In the genomic region with DNA sequence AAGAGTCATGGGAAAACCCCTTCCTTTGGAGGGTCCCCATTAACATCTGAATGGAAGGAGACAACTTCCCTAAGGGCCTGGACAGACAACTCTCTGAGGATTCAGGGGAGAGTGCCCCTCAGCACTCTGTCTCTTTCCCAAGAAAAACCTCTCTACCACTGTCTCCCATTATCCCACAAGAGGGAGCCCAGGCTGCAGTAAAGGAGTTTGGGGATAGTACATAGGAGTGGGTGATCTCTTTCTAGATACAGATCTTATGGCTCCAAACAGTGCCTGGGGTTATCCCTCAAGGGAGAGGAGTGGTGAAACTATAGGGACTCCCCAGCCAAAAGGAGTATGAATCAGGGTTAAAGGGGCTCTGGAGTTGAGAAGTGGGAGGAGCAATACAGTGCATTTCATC, we compare ENCODE assay signal across 14 cellular contexts. TPM values are rescaled to one million over a fixed set of nuclear protein-coding genes. Genes with fewer than 3 reads are reported as not detected.
DNase-seq lines count a peak whose midpoint lies in the region; ATAC-seq, FAIRE-seq and TF ChIP-seq lines count a peak whose summit lies in the region.
"Had no signal": no experiment of that assay in that cellular context is flagged by ENCODE, and none has a peak within 500 bp of the region (broad histone marks: within the 10 kb centered on the region; RNA-seq: fewer than 3 reads in every experiment).

No MANE protein-coding gene starts in this region.

- H3K9me3 Mint-ChIP-seq in natural killer cell, result no peaks in the 10 kb centered on the region
- H3K9me3 Mint-ChIP-seq: IgD-negative memory B cell had no signal

- POLR2A ChIA-PET in A549 (lab: Yijun Ruan, JAX), result no interaction called here

- H3K27me3 ChIP-seq in WERI-Rb-1 (ENCODE audit: insufficient read depth, low read depth, severe bottlenecking), result no peaks in the 10 kb centered on the region
- H3K27me3 ChIP-seq in iPS-18a (ENCODE audit: control insufficient read depth, insufficient read depth, low read length), result peaks cover 42% of the 10 kb centered on the region
- peaks cover 12% of the 10 kb centered on the region for H3K27me3 ChIP-seq in thyroid gland

- peak; percentile 35 to 61; a peak in 3 of 5 replicates for TF ChIP-seq RAD21 in A549 (conservative IDR thresholded peaks at IDR 0.05 in 1 of 2, IDR thresholded peaks at IDR 0.05 in 1 of 2)

- TF ChIP-seq POLR2A in A549 (IDR thresholded peaks at IDR 0.05; ENCODE audit: low read length) (no peak), thyroid gland (IDR thresholded peaks at IDR 0.05) (no peak)

- H3K9ac ChIP-seq in iPS-18a (ENCODE audit: low read length), result no peak overlapping the region

- H3K27me3 Mint-ChIP-seq in natural killer cell (ENCODE audit: low read depth in 2 of 2), result peaks cover 2 to 8% of the 10 kb centered on the region in 2 donors

- peaks cover 13% of the 10 kb centered on the region for H3K4me1 ChIP-seq in A549
- H3K4me1 ChIP-seq in iPS-18a (ENCODE audit: control insufficient read depth, low read depth, low read length), result peaks cover 53% of the 10 kb centered on the region
- peaks cover 10% of the 10 kb centered on the region in 2 donors for H3K4me1 ChIP-seq in thyroid gland

- H3K4me2 ChIP-seq in A549, result no peak overlapping the region

- peak; percentile 38 for TF ChIP-seq CTCF in A549 (IDR thresholded peaks at IDR 0.05)
- TF ChIP-seq CTCF in GM10266 (IDR thresholded peaks at IDR 0.05; ENCODE audit: control insufficient read depth, insufficient read depth, low read depth, missing control alignments), result no peak
- TF ChIP-seq CTCF in WERI-Rb-1 (IDR thresholded peaks at IDR 0.05; ENCODE audit: low read depth, low read length), result peak; percentile 38
- no peak for TF ChIP-seq CTCF in thyroid gland (IDR thresholded peaks at IDR 0.05)
- TF ChIP-seq CTCF in natural killer cell (IDR thresholded peaks at IDR 0.05), result no peak

- no peak for DNase-seq in A549 (ENCODE audit: low read depth in 1 of 2, low spot score in 1 of 2)
- peak; percentile 33 for DNase-seq in GM10266 (ENCODE audit: extremely low spot score)
- no peak for DNase-seq in WERI-Rb-1
- no peak for DNase-seq in H4 (ENCODE audit: low spot score)
- no peak for DNase-seq in nucleus accumbens (lab: John Stamatoyannopoulos, UW)
- DNase-seq in thyroid gland, result no peak
- DNase-seq in natural killer cell, result no peak
- DNase-seq: activated effector memory CD4-positive, alpha-beta T cell treated with anti-CD3 and anti-CD28 coated beads, Interleukin-2, amount 50 U/mL, for 16 hours; DMS79 treated with DMSO at 0.1 percent for 48 hours had no signal

- no peak overlapping the region for H3K27ac Mint-ChIP-seq in natural killer cell

- H3K4me3 ChIP-seq in A549 (no peak overlapping the region), WERI-Rb-1 (ENCODE audit: low read depth, low read length) (no peak overlapping the region), iPS-18a (ENCODE audit: low read length) (peak overlapping the region; percentile 41), thyroid gland (replicated peaks in 1 of 3) (no peak overlapping the region)
- H3K4me3 ChIP-seq: suprapubic skin had no signal

- H3K27ac ChIP-seq in A549 (no peak overlapping the region), WERI-Rb-1 (no peak overlapping the region), iPS-18a (ENCODE audit: low read length) (peak overlapping the region; percentile 87), thyroid gland (no peak overlapping the region)
- H3K27ac ChIP-seq: suprapubic skin had no signal

- CTCF ChIA-PET in A549 (lab: Yijun Ruan, JAX), result interaction anchor here (0.8 to 77.5 kb wide), 5 partner anchors 11 to 123 kb away, joined by 3 to 2584 read pairs (median 3); partner anchors contain the start of genes ARF3, DDN, FKBP11 and PRKAG1

- no peaks in the 10 kb centered on the region for H3K36me3 Mint-ChIP-seq in natural killer cell
- H3K36me3 Mint-ChIP-seq: IgD-negative memory B cell had no signal

- H3K9me3 ChIP-seq in A549 (no peaks in the 10 kb centered on the region), WERI-Rb-1 (ENCODE audit: severe bottlenecking) (no peaks in the 10 kb centered on the region), iPS-18a (ENCODE audit: control insufficient read depth, low read depth, low read length) (no peaks in the 10 kb centered on the region), thyroid gland (no peaks in the 10 kb centered on the region)
- H3K9me3 ChIP-seq: suprapubic skin had no signal

- H3K4me3 Mint-ChIP-seq in natural killer cell, result no peak overlapping the region
- H3K4me3 Mint-ChIP-seq: IgD-negative memory B cell had no signal

- ATAC-seq in A549 (peak; percentile 83 to 84), natural killer cell (no peak)

- no peak for FAIRE-seq in A549 (lab: Jason Lieb, UNC)

- intact Hi-C loops in thyroid gland (cut with DNase I) (no loop called here), natural killer cell (cut with micrococcal nuclease) (no loop called here)

- H3K36me3 ChIP-seq in WERI-Rb-1 (no peaks in the 10 kb centered on the region), iPS-18a (ENCODE audit: control insufficient read depth, low read depth, low read length) (no peaks in the 10 kb centered on the region), thyroid gland (no peaks in the 10 kb centered on the region)
- H3K36me3 ChIP-seq: suprapubic skin had no signal

- H3K4me1 Mint-ChIP-seq in natural killer cell, result peaks cover 4 to 10% of the 10 kb centered on the region in 2 donors

- TF ChIP-seq EP300 in A549 (IDR thresholded peaks at IDR 0.05), result no peak

TF ChIP-seq in A549, 52 proteins besides CTCF, POLR2A, EP300 and RAD21:
- no peak for TF ChIP-seq POLR2AphosphoS2 (conservative IDR thresholded peaks at IDR 0.05; ENCODE audit: low read length)
- peak; percentile 25; the same call in 1 of the 3 replicates for TF ChIP-seq SMC3 (IDR thresholded peaks at IDR 0.05)
TF ChIP-seq in A549: peak in this region for 1.

RNA-seq across cellular contexts. Expression of gene WNT10B, which starts 6.1 kb away (rescaled TPM):
- 1.8 and 2.0 TPM in 2 replicates for polyA plus RNA-seq in A549 (2011; rRNA removed)
- 3.0 and 3.5 TPM in 2 replicates for polyA plus RNA-seq in A549 (2012; cell fraction: cytosol; rRNA removed)
- polyA plus RNA-seq in A549 (2012; cell fraction: nucleus; rRNA removed), result 4.2 and 4.5 TPM in 2 replicates
- polyA plus RNA-seq in A549 (2017; fragmentation: RNase III; extraction: RNeasy Plus Mini Kit Qiagen cat#74134 plus additional on column Dnase treatment), result 1.5 to 1.9 TPM (median 1.7 TPM) in 3 replicates
- 1.0 and 1.8 TPM in 2 replicates for polyA minus RNA-seq in A549 (2011; rRNA and poly(A)+ RNA removed)
- total RNA-seq in H4 (2014; rRNA removed; shearing (Covaris generic)), result 0.08 TPM in 1 of 2 replicates, not detected in the other
- total RNA-seq in thyroid gland, result 1 to 10 TPM in 1 of 4 donors, under 1 TPM in 2, not detected in 1; 0.54 to 1.7 (median 0.59) TPM
- total RNA-seq in natural killer cell, result 1 to 10 TPM; 7.9 to 10.0 (median 8.2) TPM
- polyA plus RNA-seq: IgD-negative memory B cell had no signal

RNA-seq across cellular contexts. Expression of gene ARF3, which starts 8.2 kb away (rescaled TPM):
- polyA plus RNA-seq in A549 (2011; rRNA removed) (281 and 287 TPM in 2 replicates), A549 (2017; fragmentation: RNase III; extraction: RNeasy Plus Mini Kit Qiagen cat#74134 plus additional on column Dnase treatment) (133 to 138 TPM (median 138 TPM) in 3 replicates)
- 232 and 234 TPM in 2 replicates for polyA plus RNA-seq in A549 (2012; cell fraction: cytosol; rRNA removed)
- polyA plus RNA-seq in A549 (2012; cell fraction: nucleus; rRNA removed), result 162 and 182 TPM in 2 replicates
- polyA minus RNA-seq in A549 (2011; rRNA and poly(A)+ RNA removed), result 136 and 144 TPM in 2 replicates
- 111 and 127 TPM in 2 replicates for total RNA-seq in H4 (2014; rRNA removed; shearing (Covaris generic))
- total RNA-seq in thyroid gland (100 to 1,000 TPM in 3 of 4 donors, 10 to 100 TPM in 1; 92.7 to 177 (median 136) TPM), natural killer cell (100 to 1,000 TPM in 1 of 3 donors, 10 to 100 TPM in 2; 80.7 to 114 (median 88.4) TPM)

RNA-seq across cellular contexts. Expression of gene WNT1, which starts 12.7 kb away (rescaled TPM):
- not detected in 2 replicates for polyA plus RNA-seq in A549 (2011; rRNA removed)
- polyA plus RNA-seq in A549 (2012; cell fraction: cytosol; rRNA removed), result 0.03 TPM in 1 of 2 replicates, not detected in the other
- 0.06 TPM in 1 of 2 replicates, not detected in the other for polyA plus RNA-seq in A549 (2012; cell fraction: nucleus; rRNA removed)
- polyA plus RNA-seq in A549 (2017; fragmentation: RNase III; extraction: RNeasy Plus Mini Kit Qiagen cat#74134 plus additional on column Dnase treatment), result not detected in 3 replicates
- polyA minus RNA-seq in A549 (2011; rRNA and poly(A)+ RNA removed), result not detected in 2 replicates
- total RNA-seq in H4 (2014; rRNA removed; shearing (Covaris generic)), result not detected in 2 replicates
- total RNA-seq in thyroid gland, result not detected
- total RNA-seq in natural killer cell, result 1 to 10 TPM; 1.1 to 2.0 (median 1.7) TPM
- total RNA-seq: mesenteric fat pad, NCI-H460, suprapubic skin had no signal

RNA-seq across cellular contexts. Expression of gene DDN, which starts 33.7 kb away (rescaled TPM):
- polyA plus RNA-seq in A549 (2011; rRNA removed) (0.12 TPM in 2 replicates), A549 (2017; fragmentation: RNase III; extraction: RNeasy Plus Mini Kit Qiagen cat#74134 plus additional on column Dnase treatment) (0.34 to 0.50 TPM (median 0.38 TPM) in 3 replicates)
- 0.16 and 0.25 TPM in 2 replicates for polyA plus RNA-seq in A549 (2012; cell fraction: cytosol; rRNA removed)
- 0.52 and 0.54 TPM in 2 replicates for polyA plus RNA-seq in A549 (2012; cell fraction: nucleus; rRNA removed)
- polyA minus RNA-seq in A549 (2011; rRNA and poly(A)+ RNA removed), result 0.08 and 0.19 TPM in 2 replicates
- total RNA-seq in H4 (2014; rRNA removed; shearing (Covaris generic)), result 0.06 and 0.14 TPM in 2 replicates
- total RNA-seq in thyroid gland (under 1 TPM in 2 of 4 donors, not detected in 2; 0.11 to 0.13 TPM), natural killer cell (1 to 10 TPM; 1.1 to 3.4 (median 1.4) TPM)
- polyA plus RNA-seq: IgD-negative memory B cell had no signal

RNA-seq across cellular contexts. Expression of gene FKBP11, which starts 40.2 kb away (rescaled TPM):
- polyA plus RNA-seq in A549 (2011; rRNA removed), result 50.9 and 61.9 TPM in 2 replicates
- 39.7 and 47.3 TPM in 2 replicates for polyA plus RNA-seq in A549 (2012; cell fraction: cytosol; rRNA removed)
- 107 and 122 TPM in 2 replicates for polyA plus RNA-seq in A549 (2012; cell fraction: nucleus; rRNA removed)
- polyA plus RNA-seq in A549 (2017; fragmentation: RNase III; extraction: RNeasy Plus Mini Kit Qiagen cat#74134 plus additional on column Dnase treatment), result 41.2 to 45.5 TPM (median 42.2 TPM) in 3 replicates
- polyA minus RNA-seq in A549 (2011; rRNA and poly(A)+ RNA removed), result 38.4 and 39.2 TPM in 2 replicates
- 12.1 and 14.2 TPM in 2 replicates for total RNA-seq in H4 (2014; rRNA removed; shearing (Covaris generic))
- total RNA-seq in thyroid gland, result 10 to 100 TPM in 3 of 4 donors, 1 to 10 TPM in 1; 9.0 to 20.1 (median 16.5) TPM
- total RNA-seq in natural killer cell, result 100 to 1,000 TPM; 156 to 228 (median 218) TPM

Comparison
In these comparisons a context has a peak if more than half of its experiments do, and no peak if none do; other contexts are left out.
1. ATAC-seq: peak in A549 (2 of 2); none in natural killer cell (0 of 3).
2. CTCF ChIP-seq: peak in A549 (single experiment) and WERI-Rb-1 (single experiment); none in GM10266 (single experiment), thyroid gland (0 of 6) and natural killer cell (single experiment).